ENCODE assay signal across 17 cellular contexts in the genomic region with DNA sequence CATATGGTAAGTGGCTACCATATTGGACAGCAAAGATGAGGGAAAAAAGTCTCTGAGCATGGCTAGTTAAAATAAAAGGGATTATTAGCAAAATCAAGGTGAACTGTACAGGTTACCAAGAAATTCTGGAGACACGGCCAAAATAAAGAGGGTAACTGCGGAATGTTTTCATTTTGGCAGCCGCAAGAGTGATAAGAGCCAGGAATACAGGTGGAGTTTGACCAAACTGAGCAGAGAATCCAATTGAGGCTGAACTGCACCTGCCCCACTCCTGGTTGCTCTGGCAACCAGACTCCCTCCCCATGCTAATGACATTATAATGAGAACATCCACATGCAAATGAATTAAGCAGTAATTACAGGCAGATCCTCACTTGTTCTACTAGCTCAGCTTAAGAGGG.
"Had no signal": no experiment of that assay in that cellular context is flagged by ENCODE, and none has a peak within 500 bp of the region (broad histone marks: within the 10 kb centered on the region; RNA-seq: fewer than 3 reads in every experiment).

No MANE protein-coding gene starts in this region.

- ATAC-seq: activated CD8-positive, alpha-beta T cell treated with anti-CD3 and anti-CD28 coated beads, Interleukin-2, amount 10 ng/mL, durations not matched to agents 7 days and 5 days; body of pancreas; effector memory CD8-positive, alpha-beta T cell; heart right ventricle; left ventricle myocardium superior; mucosa of descending colon; psoas muscle; right cardiac atrium had no signal

- DNase-seq: activated CD4-positive, alpha-beta T cell treated with anti-CD3 and anti-CD28 coated beads, Interleukin-2, amount 10 ng/mL, durations not matched to agents 24 days and 14 days; activated CD8-positive, alpha-beta T cell treated with anti-CD3 and anti-CD28 coated beads, Interleukin-2, amount 10 ng/mL, durations not matched to agents 7 days and 5 days; activated naive CD4-positive, alpha-beta T cell treated with anti-CD3 and anti-CD28 coated beads for 36 hours; activated T-cell treated with anti-CD3 and anti-CD28 coated beads, Interleukin-2, amount 50 U/mL, for 24 hours; body of pancreas; effector memory CD8-positive, alpha-beta T cell; esophagus squamous epithelium; heart right ventricle; left ventricle myocardium superior; mucosa of descending colon; naive B cell; psoas muscle; right cardiac atrium; stimulated activated CD4-positive, alpha-beta T cell treated with anti-CD3 and anti-CD28 coated beads, Interleukin-2, amount 100 ng/mL, for 24 hours; stimulated activated naive CD4-positive, alpha-beta T cell treated with Interleukin-2 at 50 U/mL for 16 hours; thyroid gland had no signal

- H3K36me3 Mint-ChIP-seq: naive B cell had no signal

- H3K4me3 Mint-ChIP-seq: activated CD4-positive, alpha-beta T cell treated with anti-CD3 and anti-CD28 coated beads, Interleukin-2, amount 10 ng/mL, durations not matched to agents 24 days and 14 days; activated CD8-positive, alpha-beta T cell treated with anti-CD3 and anti-CD28 coated beads, Interleukin-2, amount 10 ng/mL, durations not matched to agents 7 days and 5 days; activated naive CD4-positive, alpha-beta T cell treated with anti-CD3 and anti-CD28 coated beads for 36 hours; activated T-cell treated with anti-CD3 and anti-CD28 coated beads, Interleukin-2, amount 50 U/mL, for 24 hours; effector memory CD8-positive, alpha-beta T cell; naive B cell had no signal

- H3K27ac Mint-ChIP-seq: activated CD4-positive, alpha-beta T cell treated with anti-CD3 and anti-CD28 coated beads, Interleukin-2, amount 10 ng/mL, durations not matched to agents 24 days and 14 days; activated CD8-positive, alpha-beta T cell treated with anti-CD3 and anti-CD28 coated beads, Interleukin-2, amount 10 ng/mL, durations not matched to agents 7 days and 5 days; activated naive CD4-positive, alpha-beta T cell treated with anti-CD3 and anti-CD28 coated beads for 36 hours; activated T-cell treated with anti-CD3 and anti-CD28 coated beads, Interleukin-2, amount 50 U/mL, for 24 hours; activated T-helper 2 cell treated with anti-CD3 and anti-CD28 coated beads, Interferon-gamma antibody, Interleukin-2, Interleukin-4, amounts not matched to agents 10 μg/mL and 5 μg/mL and 100 μg/mL, durations not matched to agents 14 hours and 24 hours and 36 hours; effector memory CD8-positive, alpha-beta T cell; naive B cell had no signal

- H3K27me3 Mint-ChIP-seq: activated CD4-positive, alpha-beta T cell treated with anti-CD3 and anti-CD28 coated beads, Interleukin-2, amount 10 ng/mL, durations not matched to agents 24 days and 14 days had no signal

- H3K9me3 Mint-ChIP-seq: activated CD4-positive, alpha-beta T cell treated with anti-CD3 and anti-CD28 coated beads, Interleukin-2, amount 10 ng/mL, durations not matched to agents 24 days and 14 days; activated naive CD4-positive, alpha-beta T cell treated with anti-CD3 and anti-CD28 coated beads for 36 hours; activated T-cell treated with anti-CD3 and anti-CD28 coated beads, Interleukin-2, amount 50 U/mL, for 24 hours; activated T-helper 2 cell treated with anti-CD3 and anti-CD28 coated beads, Interferon-gamma antibody, Interleukin-2, Interleukin-4, amounts not matched to agents 10 μg/mL and 5 μg/mL and 100 μg/mL, durations not matched to agents 14 hours and 24 hours and 36 hours; effector memory CD8-positive, alpha-beta T cell had no signal

- H3K4me1 Mint-ChIP-seq: activated CD4-positive, alpha-beta T cell treated with anti-CD3 and anti-CD28 coated beads, Interleukin-2, amount 10 ng/mL, durations not matched to agents 24 days and 14 days; naive B cell had no signal
